ENCODE assay signal across 8 cellular contexts in genomic region chrX:16436348-16437188, GRCh38.
A peak's percentile ranks its signal among the peaks of the same experiment; 100 is the strongest.
DNase-seq lines count a peak whose midpoint lies in the region; ATAC-seq and TF ChIP-seq lines count a peak whose summit lies in the region.

No MANE protein-coding gene starts in this region.

- H3K4me3 ChIP-seq in GM06990 (replicated peaks; ENCODE audit: low read depth, low read length), result no peak overlapping the region
- no peak overlapping the region for H3K4me3 ChIP-seq in OCI-LY1 (ENCODE audit: low read depth, low read length, poor library complexity, severe bottlenecking)
- H3K4me3 ChIP-seq in esophagus squamous epithelium, result no peak overlapping the region

- intact Hi-C loops in esophagus squamous epithelium (cut with DNase I), result loop anchor here (10.0 kb wide), 2 partner anchors 228 to 258 kb away; no protein-coding TSS in a partner anchor
- intact Hi-C loops in natural killer cell (cut with micrococcal nuclease), result no loop called here

- H3K27me3 ChIP-seq in GM06990 (replicated peaks; ENCODE audit: control insufficient read depth, insufficient read depth, low read length), result no peaks in the 10 kb centered on the region; the same call in 1 of the 2 replicates
- no peaks in the 10 kb centered on the region for H3K27me3 ChIP-seq in OCI-LY1 (ENCODE audit: insufficient read depth, low read length)
- H3K27me3 ChIP-seq in esophagus squamous epithelium, result peaks cover 0 to 4% (median 0%) of the 10 kb centered on the region in 4 donors

- no peak overlapping the region for H3K9ac ChIP-seq in OCI-LY1 (ENCODE audit: low read length)

- ATAC-seq in HG03442 (IDR thresholded peaks at IDR 0.05; ENCODE audit: unreplicated experiment) (peak; percentile 69), natural killer cell (peak; percentile 34 to 83 (median 46)), HG02678 (IDR thresholded peaks at IDR 0.05; ENCODE audit: unreplicated experiment) (no peak)
- peak; percentile 81 for ATAC-seq in stimulated activated naive CD8-positive, alpha-beta T cell treated with anti-CD3 and anti-CD28 coated beads, Interleukin-15, Interleukin-2, amounts not matched to agents 100 U/mL and 50 U/mL, for 24 hours

- 32 to 75% methylated on average over 4 to 11 of the region's 12 CpGs for WGBS in esophagus squamous epithelium, 2 donors

- H3K79me2 ChIP-seq in OCI-LY1 (ENCODE audit: insufficient read depth, low read length), result no peaks in the 10 kb centered on the region

- H3K9me2 ChIP-seq in OCI-LY1 (ENCODE audit: low read depth, low read length), result no peaks in the 10 kb centered on the region

- H3K9me3 ChIP-seq in OCI-LY1 (ENCODE audit: low read length), result no peaks in the 10 kb centered on the region
- H3K9me3 ChIP-seq in esophagus squamous epithelium, result no peaks in the 10 kb centered on the region

- DNase-seq in GM06990 (ENCODE audit: extremely low read depth, insufficient read length), result no peak
- peak; percentile 41 for DNase-seq in activated T-cell treated with anti-CD3 and anti-CD28 coated beads for 1 hour (ENCODE audit: low read depth)
- DNase-seq in esophagus squamous epithelium (lab: John Stamatoyannopoulos, UW), result no peak
- DNase-seq in natural killer cell, result no peak
- DNase-seq in stimulated activated naive CD8-positive, alpha-beta T cell treated with anti-CD3 and anti-CD28 coated beads, Interleukin-15, Interleukin-2, amounts not matched to agents 100 U/mL and 50 U/mL, for 24 hours, result peak; percentile 65

- TF ChIP-seq POLR2A in esophagus squamous epithelium (IDR thresholded peaks at IDR 0.05), result no peak

- H3K4me1 Mint-ChIP-seq in natural killer cell, result peaks cover 5 to 7% of the 10 kb centered on the region in 2 donors

- H3K27ac Mint-ChIP-seq in natural killer cell, result no peak overlapping the region

- H3K27ac ChIP-seq in OCI-LY1 (ENCODE audit: low read depth, low read length, poor library complexity, severe bottlenecking), result no peak overlapping the region
- no peak overlapping the region for H3K27ac ChIP-seq in esophagus squamous epithelium

- no peaks in the 10 kb centered on the region for H3K36me3 ChIP-seq in GM06990 (ENCODE audit: control insufficient read depth, insufficient read depth, low read length)
- H3K36me3 ChIP-seq in OCI-LY1 (ENCODE audit: insufficient read depth, low read length), result no peaks in the 10 kb centered on the region
- no peaks in the 10 kb centered on the region for H3K36me3 ChIP-seq in esophagus squamous epithelium

- H3K4me1 ChIP-seq in OCI-LY1 (ENCODE audit: insufficient read depth, low read length, severe bottlenecking), result no peaks in the 10 kb centered on the region
- no peaks in the 10 kb centered on the region for H3K4me1 ChIP-seq in esophagus squamous epithelium

- H3K36me3 Mint-ChIP-seq in natural killer cell, result no peaks in the 10 kb centered on the region

- H3K4me3 Mint-ChIP-seq in natural killer cell, result no peak overlapping the region

- H2AFZ ChIP-seq in OCI-LY1 (ENCODE audit: low read length), result no peak overlapping the region

- no peaks in the 10 kb centered on the region for H4K20me1 ChIP-seq in OCI-LY1 (ENCODE audit: insufficient read depth, low read length)

- H3K4me2 ChIP-seq in OCI-LY1 (ENCODE audit: low read length), result no peak overlapping the region

- peak; percentile 77 for TF ChIP-seq CTCF in GM06990 (IDR thresholded peaks at IDR 0.05; ENCODE audit: insufficient read depth, low read length, poor library complexity, severe bottlenecking)
- TF ChIP-seq CTCF in OCI-LY1 (IDR thresholded peaks at IDR 0.05; ENCODE audit: low read length), result peak; percentile 51
- peak in 5 of 6 experiments; percentile 33 to 57 (median 53) for TF ChIP-seq CTCF in esophagus squamous epithelium (IDR thresholded peaks at IDR 0.05)
- peak; percentile 45 for TF ChIP-seq CTCF in natural killer cell (IDR thresholded peaks at IDR 0.05)

- peaks cover 5 to 7% of the 10 kb centered on the region in 2 donors for H3K27me3 Mint-ChIP-seq in natural killer cell (ENCODE audit: low read depth in 2 of 2)

- H3F3A ChIP-seq in OCI-LY1 (ENCODE audit: insufficient read depth, low read length), result no peaks in the 10 kb centered on the region

- H3K9me3 Mint-ChIP-seq in natural killer cell, result no peaks in the 10 kb centered on the region

Comparison
In these comparisons a context has a peak if more than half of its experiments do, and no peak if none do; other contexts are left out.
1. DNase-seq: peak in activated T-cell treated with anti-CD3 and anti-CD28 coated beads for 1 hour (single experiment) and stimulated activated naive CD8-positive, alpha-beta T cell treated with anti-CD3 and anti-CD28 coated beads, Interleukin-15, Interleukin-2, amounts not matched to agents 100 U/mL and 50 U/mL, for 24 hours (single experiment); none in GM06990 (single experiment), esophagus squamous epithelium (single experiment) and natural killer cell (single experiment).
2. Peak in every context shown above with its lines, with median percentiles within 50 percentile points of each other: CTCF ChIP-seq.